Comparison of ENCODE assay signal across 8 cellular contexts in the genomic region with DNA sequence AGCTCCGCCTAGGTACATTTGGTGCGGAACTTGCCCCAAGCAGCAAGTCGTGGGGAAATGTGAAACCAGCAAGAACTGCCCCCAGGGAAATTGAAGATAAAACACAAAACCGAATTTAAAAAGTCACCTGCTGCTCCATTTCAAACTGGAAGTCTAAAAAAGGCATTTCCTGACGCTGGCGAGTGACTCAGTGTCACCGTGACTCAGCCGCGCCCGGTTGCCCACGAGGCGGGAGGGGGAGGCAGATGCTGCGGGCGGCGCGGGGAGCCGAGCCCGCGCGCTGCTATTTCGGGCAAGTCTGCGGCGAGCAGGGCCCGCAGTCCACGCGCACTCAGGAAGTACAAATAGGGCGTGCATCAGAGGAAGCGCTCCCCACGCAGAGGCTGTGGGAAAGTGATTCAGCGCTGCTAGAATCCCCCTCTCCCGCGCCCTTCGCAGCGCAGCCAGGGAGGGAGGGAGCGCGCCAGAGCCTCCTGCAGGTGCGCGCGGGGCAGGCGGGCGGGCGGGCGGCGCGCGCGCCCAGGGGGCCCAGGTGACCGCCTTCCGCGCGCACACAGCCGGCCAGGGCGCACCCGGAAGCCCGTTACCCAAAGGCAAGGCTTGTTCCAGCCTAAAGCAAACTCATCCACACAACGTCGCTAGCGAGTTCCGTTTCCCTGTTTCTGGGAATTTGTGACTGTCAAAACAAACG.
A peak's percentile ranks its signal among the peaks of the same experiment; 100 is the strongest.
DNase-seq lines count a peak whose midpoint lies in the region; ATAC-seq lines count a peak whose summit lies in the region.

No MANE protein-coding gene starts in this region.

- no peak overlapping the region for H2BK15ac ChIP-seq in mesenchymal stem cell (ENCODE audit: low read depth, poor library complexity, severe bottlenecking)

- H3K4me3 ChIP-seq in ectodermal cell (ENCODE audit: insufficient read depth, low read depth, low read length) (peak overlapping the region; percentile 59), mesenchymal stem cell (ENCODE audit: insufficient read depth in 1 of 2, low read depth in 1 of 2, low read length in 2 of 2) (peak overlapping the region; percentile 59 to 81)

- H3K14ac ChIP-seq in mesenchymal stem cell (ENCODE audit: low read length in 2 of 2) = no peak overlapping the region

- H3K18ac ChIP-seq in mesenchymal stem cell (ENCODE audit: low read depth in 1 of 2, low read length in 2 of 2) = peak overlapping the region; percentile 55 to 85

- H3K23ac ChIP-seq in mesenchymal stem cell (ENCODE audit: low read length in 2 of 2) = no peak overlapping the region

- H3K4me2 ChIP-seq in mesenchymal stem cell (ENCODE audit: low read length, poor library complexity, severe bottlenecking) = peak overlapping the region; percentile 86

- peak overlapping the region; percentile 16 for H4K8ac ChIP-seq in mesenchymal stem cell (ENCODE audit: low read length)

- no peak overlapping the region for H3K27ac ChIP-seq in ectodermal cell (ENCODE audit: insufficient read depth, low read depth, low read length, poor library complexity, severe bottlenecking)
- peak overlapping the region; percentile 9 for H3K27ac ChIP-seq in mesenchymal stem cell (ENCODE audit: low read length, poor library complexity, severe bottlenecking)

- H3K4me1 ChIP-seq in ectodermal cell (ENCODE audit: control insufficient read depth, insufficient read depth, low read length) (peaks cover 30% of the 10 kb centered on the region), mesenchymal stem cell (ENCODE audit: control insufficient read depth, insufficient read depth, low read depth, low read length) (peaks cover 14% of the 10 kb centered on the region)

- peak overlapping the region in 1 of 2 experiments; percentile 5 for H3K4ac ChIP-seq in mesenchymal stem cell (ENCODE audit: low read depth in 1 of 2, low read length in 2 of 2)

- WGBS in ectodermal cell, 2 experiments = 1% methylated on average over 60 of the region's 60 CpGs
- WGBS in mesenchymal stem cell = 0% methylated on average over 47 of the region's 60 CpGs

- no peaks in the 10 kb centered on the region for H3K9me3 ChIP-seq in ectodermal cell (ENCODE audit: control insufficient read depth, low read length)
- peaks cover 10% of the 10 kb centered on the region for H3K9me3 ChIP-seq in mesenchymal stem cell (ENCODE audit: control insufficient read depth, low read length)

- H3K36me3 ChIP-seq in ectodermal cell (ENCODE audit: control insufficient read depth, insufficient read depth, low read length) (no peaks in the 10 kb centered on the region), mesenchymal stem cell (ENCODE audit: control insufficient read depth in 1 of 2, insufficient read depth in 2 of 2, low read depth in 1 of 2, low read length in 2 of 2) (peaks cover 0 to 3% of the 10 kb centered on the region in 2 experiments)

- H3K9ac ChIP-seq in mesenchymal stem cell (ENCODE audit: low read length) = peak overlapping the region; percentile 78

- H2AK5ac ChIP-seq in mesenchymal stem cell (ENCODE audit: low read length, severe bottlenecking) = no peak overlapping the region

- H2BK5ac ChIP-seq in mesenchymal stem cell (ENCODE audit: low read depth, low read length, poor library complexity, severe bottlenecking) = no peak overlapping the region

- DNase-seq in NCI-H2081 (lab: John Stamatoyannopoulos, UW) = peak; percentile 53 to 83
- DNase-seq in NCI-H2081 treated with DMSO at 0.1 percent for 48 hours (lab: John Stamatoyannopoulos, UW) = no peak
- DNase-seq in NCI-H226 = peak; percentile 64
- DNase-seq in activated CD4-positive, alpha-beta T cell treated with anti-CD3 and anti-CD28 coated beads, Interleukin-2, amount 50 U/mL, for 48 hours = peak; percentile 72 to 79
- DNase-seq in mesenchymal stem cell = peak; percentile 89
- peak; percentile 35 for DNase-seq in stimulated activated CD8-positive, alpha-beta memory T cell treated with anti-CD3 and anti-CD28 coated beads, Interleukin-12 subunit alpha, Interleukin-12 subunit beta, amount 100 ng/mL, for 1 hour (ENCODE audit: low read depth)

- H2BK12ac ChIP-seq in mesenchymal stem cell (ENCODE audit: low read length in 2 of 2) = no peak overlapping the region

- ATAC-seq in HG03045 (IDR thresholded peaks at IDR 0.05; ENCODE audit: unreplicated experiment) = peak; percentile 55

- no peaks in the 10 kb centered on the region for H3K79me1 ChIP-seq in mesenchymal stem cell (replicated peaks; ENCODE audit: low read length, poor library complexity, severe bottlenecking)

- H2BK120ac ChIP-seq in mesenchymal stem cell (ENCODE audit: low read depth, low read length) = peak overlapping the region; percentile 24

- peak overlapping the region; percentile 71 for H4K91ac ChIP-seq in mesenchymal stem cell (ENCODE audit: low read length)

- peak overlapping the region; percentile 72 for H2AFZ ChIP-seq in mesenchymal stem cell (ENCODE audit: low read depth, low read length)

- H3K27me3 ChIP-seq in ectodermal cell (ENCODE audit: control insufficient read depth, insufficient read depth, low read length, poor library complexity, severe bottlenecking) (peaks cover 24% of the 10 kb centered on the region), mesenchymal stem cell (ENCODE audit: control insufficient read depth in 1 of 2, insufficient read depth in 1 of 2, low read length in 2 of 2) (peaks cover 0 to 10% of the 10 kb centered on the region in 2 experiments)
